2 cellular contexts compared by ENCODE assay signal in the genomic region with DNA sequence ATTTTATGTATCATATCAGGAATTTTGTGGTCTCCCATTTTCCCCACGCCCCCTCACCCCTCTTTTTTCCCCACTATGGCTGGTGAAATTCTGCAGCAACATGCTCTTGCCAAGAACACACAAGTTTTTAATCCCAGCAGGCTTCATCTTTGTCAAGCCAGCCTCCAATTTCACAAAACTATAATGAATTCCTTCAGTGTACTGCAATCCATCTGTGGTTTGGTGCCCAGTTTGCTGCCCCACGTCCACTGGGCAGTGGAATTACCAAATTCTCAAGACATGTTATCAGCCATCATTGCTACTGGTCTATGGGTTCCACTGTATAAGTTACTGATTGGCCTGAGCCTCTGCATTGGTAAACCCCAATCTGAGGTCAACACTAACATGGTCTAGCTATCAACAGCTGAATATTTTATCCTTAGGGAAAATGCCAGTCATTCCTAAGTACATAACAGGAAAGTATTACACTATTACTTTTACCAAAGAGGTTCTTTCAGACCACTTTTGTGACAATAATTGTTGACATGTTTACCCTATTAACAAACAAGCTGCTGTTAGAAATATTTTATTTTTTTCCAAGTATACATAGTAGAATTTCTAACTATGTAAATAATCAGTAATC.
TF ChIP-seq lines count a peak whose summit lies in the region.

No MANE protein-coding gene starts in this region.

TF ChIP-seq in SK-N-SH treated with all-trans-retinoic acid at 6 μM for 48 hours, 23 proteins besides CTCF, POLR2A, EP300 and RAD21 (continued from another document):
- TF ChIP-seq, protein P1, sequence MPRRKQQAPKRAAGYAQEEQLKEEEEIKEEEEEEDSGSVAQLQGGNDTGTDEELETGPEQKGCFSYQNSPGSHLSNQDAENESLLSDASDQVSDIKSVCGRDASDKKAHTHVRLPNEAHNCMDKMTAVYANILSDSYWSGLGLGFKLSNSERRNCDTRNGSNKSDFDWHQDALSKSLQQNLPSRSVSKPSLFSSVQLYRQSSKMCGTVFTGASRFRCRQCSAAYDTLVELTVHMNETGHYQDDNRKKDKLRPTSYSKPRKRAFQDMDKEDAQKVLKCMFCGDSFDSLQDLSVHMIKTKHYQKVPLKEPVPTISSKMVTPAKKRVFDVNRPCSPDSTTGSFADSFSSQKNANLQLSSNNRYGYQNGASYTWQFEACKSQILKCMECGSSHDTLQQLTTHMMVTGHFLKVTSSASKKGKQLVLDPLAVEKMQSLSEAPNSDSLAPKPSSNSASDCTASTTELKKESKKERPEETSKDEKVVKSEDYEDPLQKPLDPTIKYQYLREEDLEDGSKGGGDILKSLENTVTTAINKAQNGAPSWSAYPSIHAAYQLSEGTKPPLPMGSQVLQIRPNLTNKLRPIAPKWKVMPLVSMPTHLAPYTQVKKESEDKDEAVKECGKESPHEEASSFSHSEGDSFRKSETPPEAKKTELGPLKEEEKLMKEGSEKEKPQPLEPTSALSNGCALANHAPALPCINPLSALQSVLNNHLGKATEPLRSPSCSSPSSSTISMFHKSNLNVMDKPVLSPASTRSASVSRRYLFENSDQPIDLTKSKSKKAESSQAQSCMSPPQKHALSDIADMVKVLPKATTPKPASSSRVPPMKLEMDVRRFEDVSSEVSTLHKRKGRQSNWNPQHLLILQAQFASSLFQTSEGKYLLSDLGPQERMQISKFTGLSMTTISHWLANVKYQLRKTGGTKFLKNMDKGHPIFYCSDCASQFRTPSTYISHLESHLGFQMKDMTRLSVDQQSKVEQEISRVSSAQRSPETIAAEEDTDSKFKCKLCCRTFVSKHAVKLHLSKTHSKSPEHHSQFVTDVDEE (CRISPR knock-in tag; IDR thresholded peaks at IDR 0.05): no peak
- TF ChIP-seq CSDC2 (CRISPR knock-in tag; IDR thresholded peaks at IDR 0.05): no peak
- no peak for TF ChIP-seq ZNF8 (CRISPR knock-in tag; IDR thresholded peaks at IDR 0.05)
- TF ChIP-seq PPARA (CRISPR knock-in tag; IDR thresholded peaks at IDR 0.05; ENCODE audit: borderline replicate concordance): no peak
- no peak for TF ChIP-seq SNAI2 (CRISPR knock-in tag; IDR thresholded peaks at IDR 0.05)
- no peak for TF ChIP-seq OSR1 (CRISPR knock-in tag; IDR thresholded peaks at IDR 0.05)
- TF ChIP-seq, protein P2, sequence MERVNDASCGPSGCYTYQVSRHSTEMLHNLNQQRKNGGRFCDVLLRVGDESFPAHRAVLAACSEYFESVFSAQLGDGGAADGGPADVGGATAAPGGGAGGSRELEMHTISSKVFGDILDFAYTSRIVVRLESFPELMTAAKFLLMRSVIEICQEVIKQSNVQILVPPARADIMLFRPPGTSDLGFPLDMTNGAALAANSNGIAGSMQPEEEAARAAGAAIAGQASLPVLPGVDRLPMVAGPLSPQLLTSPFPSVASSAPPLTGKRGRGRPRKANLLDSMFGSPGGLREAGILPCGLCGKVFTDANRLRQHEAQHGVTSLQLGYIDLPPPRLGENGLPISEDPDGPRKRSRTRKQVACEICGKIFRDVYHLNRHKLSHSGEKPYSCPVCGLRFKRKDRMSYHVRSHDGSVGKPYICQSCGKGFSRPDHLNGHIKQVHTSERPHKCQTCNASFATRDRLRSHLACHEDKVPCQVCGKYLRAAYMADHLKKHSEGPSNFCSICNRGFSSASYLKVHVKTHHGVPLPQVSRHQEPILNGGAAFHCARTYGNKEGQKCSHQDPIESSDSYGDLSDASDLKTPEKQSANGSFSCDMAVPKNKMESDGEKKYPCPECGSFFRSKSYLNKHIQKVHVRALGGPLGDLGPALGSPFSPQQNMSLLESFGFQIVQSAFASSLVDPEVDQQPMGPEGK (CRISPR knock-in tag; IDR thresholded peaks at IDR 0.05; ENCODE audit: borderline replicate concordance): no peak
- no peak for TF ChIP-seq TCF4 (CRISPR knock-in tag; IDR thresholded peaks at IDR 0.05; ENCODE audit: borderline replicate concordance)
- no peak for TF ChIP-seq POU6F1 (CRISPR knock-in tag; IDR thresholded peaks at IDR 0.05; ENCODE audit: borderline replicate concordance, low read depth)
- no peak for TF ChIP-seq ZNF70 (CRISPR knock-in tag; IDR thresholded peaks at IDR 0.05)
- no peak for TF ChIP-seq ESRRG (CRISPR knock-in tag; IDR thresholded peaks at IDR 0.05)
- no peak for TF ChIP-seq TOX (CRISPR knock-in tag; IDR thresholded peaks at IDR 0.05; ENCODE audit: borderline replicate concordance)

TF ChIP-seq in liver, 16 proteins besides CTCF, POLR2A, EP300 and RAD21 (continued from another document):
- TF ChIP-seq ZBTB33 (IDR thresholded peaks at IDR 0.05) (no peak), RXRA (IDR thresholded peaks at IDR 0.05) (no peak), NR2F2 (IDR thresholded peaks at IDR 0.05) (no peak), HNF4G (IDR thresholded peaks at IDR 0.05) (no peak), FOXA1 (IDR thresholded peaks at IDR 0.05) (no peak), MAX (IDR thresholded peaks at IDR 0.05) (no peak), ATF3 (IDR thresholded peaks at IDR 0.05) (no peak), JUND (IDR thresholded peaks at IDR 0.05) (no peak), YY1 (IDR thresholded peaks at IDR 0.05) (no peak), SP1 (IDR thresholded peaks at IDR 0.05) (no peak), GABPA (IDR thresholded peaks at IDR 0.05 in 1 of 2, conservative IDR thresholded peaks at IDR 0.05 in 1 of 2) (no peak), FOXA2 (IDR thresholded peaks at IDR 0.05) (no peak), TAF1 (conservative IDR thresholded peaks at IDR 0.05) (no peak), EGR1 (IDR thresholded peaks at IDR 0.05; ENCODE audit: low read depth in 2 of 2) (no peak)
